25 cellular contexts compared by ENCODE assay signal in genomic region chr12:3044141-3044630, GRCh38.
"Had no signal": no experiment of that assay in that cellular context is flagged by ENCODE, and none has a peak within 500 bp of the region (broad histone marks: within the 10 kb centered on the region; RNA-seq: fewer than 3 reads in every experiment).

No MANE protein-coding gene starts in this region.

- H3K4me3 Mint-ChIP-seq: activated CD4-positive, alpha-beta memory T cell treated with anti-CD3 and anti-CD28 coated beads for 36 hours; activated naive CD4-positive, alpha-beta T cell treated with anti-CD3 and anti-CD28 coated beads, Interleukin-2, amount 10 ng/mL, durations not matched to agents 7 days and 5 days; stimulated activated memory B cell treated with anti-CD40 and anti-IgM and Interleukin-4, amounts not matched to agents 10 μg/mL and 1 μg/mL and 100 μg/mL, for 72 hours; T-helper 17 cell had no signal

- ATAC-seq: body of pancreas; left lobe of liver; right cardiac atrium; stimulated activated memory B cell treated with anti-CD40 and anti-IgM and Interleukin-4, amounts not matched to agents 10 μg/mL and 1 μg/mL and 100 μg/mL, for 72 hours; T-helper 17 cell had no signal

- H3K27ac Mint-ChIP-seq: activated CD4-positive, alpha-beta memory T cell treated with anti-CD3 and anti-CD28 coated beads for 36 hours; activated naive CD4-positive, alpha-beta T cell treated with anti-CD3 and anti-CD28 coated beads, Interleukin-2, amount 10 ng/mL, durations not matched to agents 7 days and 5 days; stimulated activated memory B cell treated with anti-CD40 and anti-IgM and Interleukin-4, amounts not matched to agents 10 μg/mL and 1 μg/mL and 100 μg/mL, for 72 hours; T-helper 17 cell had no signal

- H3K4me1 ChIP-seq: prostate gland had no signal

- H3K4me1 Mint-ChIP-seq: activated naive CD4-positive, alpha-beta T cell treated with anti-CD3 and anti-CD28 coated beads, Interleukin-2, amount 10 ng/mL, durations not matched to agents 7 days and 5 days had no signal

- H3K4me3 ChIP-seq: body of pancreas, cardiac muscle cell, lung, prostate gland, skin epidermis, stomach, suprapubic skin, tibial nerve had no signal

- H3K9me3 Mint-ChIP-seq: activated CD4-positive, alpha-beta memory T cell treated with anti-CD3 and anti-CD28 coated beads for 36 hours; activated naive CD4-positive, alpha-beta T cell treated with anti-CD3 and anti-CD28 coated beads, Interleukin-2, amount 10 ng/mL, durations not matched to agents 7 days and 5 days; naive B cell; stimulated activated memory B cell treated with anti-CD40 and anti-IgM and Interleukin-4, amounts not matched to agents 10 μg/mL and 1 μg/mL and 100 μg/mL, for 72 hours had no signal

- H3K9me3 ChIP-seq: body of pancreas, prostate gland, stomach, suprapubic skin, tibial nerve had no signal

- H3K36me3 Mint-ChIP-seq: activated CD4-positive, alpha-beta memory T cell treated with anti-CD3 and anti-CD28 coated beads for 36 hours; activated naive CD4-positive, alpha-beta T cell treated with anti-CD3 and anti-CD28 coated beads, Interleukin-2, amount 10 ng/mL, durations not matched to agents 7 days and 5 days; naive B cell; stimulated activated memory B cell treated with anti-CD40 and anti-IgM and Interleukin-4, amounts not matched to agents 10 μg/mL and 1 μg/mL and 100 μg/mL, for 72 hours had no signal

- H3K36me3 ChIP-seq: cardiac muscle cell, prostate gland had no signal

- FAIRE-seq: endometrium, kidney had no signal

- H3K27ac ChIP-seq: body of pancreas, cardiac muscle cell, prostate gland, skin epidermis, stomach, suprapubic skin, tibial nerve had no signal

- DNase-seq: activated CD4-positive, alpha-beta memory T cell treated with anti-CD3 and anti-CD28 coated beads for 36 hours; activated CD4-positive, alpha-beta T cell treated with anti-CD3 and anti-CD28 coated beads for 4 hours; activated CD4-positive, CD25-positive, alpha-beta regulatory T cell; activated naive CD4-positive, alpha-beta T cell treated with anti-CD3 and anti-CD28 coated beads, Interleukin-2, amount 10 ng/mL, durations not matched to agents 7 days and 5 days; activated T-cell treated with anti-CD3 and anti-CD28 coated beads, Interleukin-2, amount 50 U/mL, for 48 hours; amygdala; body of pancreas; cortex of kidney; erythroblast; foreskin fibroblast; kidney; naive B cell; right cardiac atrium; stimulated activated CD4-positive, alpha-beta T cell treated with anti-CD3 and anti-CD28 coated beads, Interleukin-2, amount 100 ng/mL, for 24 hours; stomach; T-helper 17 cell had no signal

- H3K27me3 ChIP-seq: body of pancreas, cardiac muscle cell, suprapubic skin, tibial nerve had no signal
